1 cellular context compared by ENCODE assay signal in the genomic region with DNA sequence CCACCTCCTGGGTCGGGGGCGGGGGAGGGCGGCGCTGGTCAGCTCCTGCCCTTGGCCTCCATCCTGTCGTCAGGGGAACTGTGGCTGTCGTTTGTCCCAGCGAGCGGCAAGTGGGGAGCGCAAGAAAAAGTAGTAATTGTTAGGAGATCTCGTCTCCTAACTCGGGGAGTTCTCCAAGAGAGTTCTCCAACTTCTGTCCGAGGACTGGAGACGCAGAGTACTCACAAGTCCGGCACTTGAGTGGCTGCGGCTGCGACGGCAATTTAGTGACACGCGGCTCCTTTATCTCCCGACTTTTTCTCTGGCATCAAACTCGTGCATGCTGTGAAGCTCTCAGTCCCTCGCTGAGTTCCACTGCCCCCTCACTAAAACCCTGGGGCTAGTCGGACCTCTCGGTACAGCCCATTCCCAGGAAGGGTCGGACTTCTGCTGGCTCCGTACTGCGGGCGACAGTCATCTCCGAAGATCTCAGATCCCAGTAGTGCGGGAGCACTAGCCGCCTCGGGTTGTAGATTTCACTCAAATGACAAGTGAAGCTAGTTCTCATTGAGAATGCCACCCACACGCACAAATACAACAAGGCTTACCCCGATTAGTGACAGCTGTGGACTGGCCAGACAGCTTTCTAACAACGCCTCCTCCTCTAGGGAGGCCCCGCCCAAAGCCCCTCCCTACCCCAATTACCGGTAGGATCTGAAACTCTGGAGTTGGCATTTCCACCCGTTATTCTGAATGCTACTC.
TF ChIP-seq lines count a peak whose summit lies in the region.

A gene (minus strand): TSS at position 611 of the 741 bp plus-strand sequence. CDS start 743 bp downstream, outside the sequence.

TF ChIP-seq in HepG2, 621 proteins besides CTCF, POLR2A, EP300 and RAD21:
- no peak for TF ChIP-seq ZNF567 (CRISPR knock-in tag; IDR thresholded peaks at IDR 0.05; ENCODE audit: borderline replicate concordance)
- no peak for TF ChIP-seq ZNF788 (CRISPR knock-in tag; IDR thresholded peaks at IDR 0.05; ENCODE audit: borderline replicate concordance)
- TF ChIP-seq ZNF224 (CRISPR knock-in tag; IDR thresholded peaks at IDR 0.05): no peak
- TF ChIP-seq, protein P1, sequence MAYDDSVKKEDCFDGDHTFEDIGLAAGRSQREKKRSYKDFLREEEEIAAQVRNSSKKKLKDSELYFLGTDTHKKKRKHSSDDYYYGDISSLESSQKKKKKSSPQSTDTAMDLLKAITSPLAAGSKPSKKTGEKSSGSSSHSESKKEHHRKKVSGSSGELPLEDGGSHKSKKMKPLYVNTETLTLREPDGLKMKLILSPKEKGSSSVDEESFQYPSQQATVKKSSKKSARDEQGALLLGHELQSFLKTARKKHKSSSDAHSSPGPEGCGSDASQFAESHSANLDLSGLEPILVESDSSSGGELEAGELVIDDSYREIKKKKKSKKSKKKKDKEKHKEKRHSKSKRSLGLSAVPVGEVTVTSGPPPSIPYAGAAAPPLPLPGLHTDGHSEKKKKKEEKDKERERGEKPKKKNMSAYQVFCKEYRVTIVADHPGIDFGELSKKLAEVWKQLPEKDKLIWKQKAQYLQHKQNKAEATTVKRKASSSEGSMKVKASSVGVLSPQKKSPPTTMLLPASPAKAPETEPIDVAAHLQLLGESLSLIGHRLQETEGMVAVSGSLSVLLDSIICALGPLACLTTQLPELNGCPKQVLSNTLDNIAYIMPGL (CRISPR knock-in tag; IDR thresholded peaks at IDR 0.05; ENCODE audit: borderline replicate concordance in 1 of 2, low read depth in 1 of 2): no peak
- no peak for TF ChIP-seq MLLT10 (CRISPR knock-in tag; IDR thresholded peaks at IDR 0.05)
- TF ChIP-seq AKAP8 (CRISPR knock-in tag; IDR thresholded peaks at IDR 0.05): no peak
- TF ChIP-seq ZNF577 (CRISPR knock-in tag; IDR thresholded peaks at IDR 0.05; ENCODE audit: borderline replicate concordance, low read depth): no peak
- TF ChIP-seq ZNF790 (CRISPR knock-in tag; IDR thresholded peaks at IDR 0.05; ENCODE audit: borderline replicate concordance): no peak
- no peak for TF ChIP-seq ZFP37 (CRISPR knock-in tag; IDR thresholded peaks at IDR 0.05; ENCODE audit: borderline replicate concordance)
- TF ChIP-seq BRD4 (CRISPR knock-in tag; IDR thresholded peaks at IDR 0.05): no peak
- no peak for TF ChIP-seq HMG20A (CRISPR knock-in tag; IDR thresholded peaks at IDR 0.05; ENCODE audit: borderline replicate concordance)
- no peak for TF ChIP-seq PHF20 (CRISPR knock-in tag; IDR thresholded peaks at IDR 0.05)
- TF ChIP-seq ZBTB3 (CRISPR knock-in tag; IDR thresholded peaks at IDR 0.05; ENCODE audit: borderline replicate concordance, low read depth): no peak
- no peak for TF ChIP-seq U2AF1 (optimal IDR thresholded peaks at IDR 0.05; ENCODE audit: low read depth, low read length)
